Comparison of ENCODE assay signal across 1 cellular context in genomic region chr20:64134744-64135143, GRCh38.
TF ChIP-seq lines count a peak whose summit lies in the region.

No MANE protein-coding gene starts in this region.

TF ChIP-seq in HepG2, 621 proteins besides CTCF, POLR2A, EP300 and RAD21:
- TF ChIP-seq, protein P1, sequence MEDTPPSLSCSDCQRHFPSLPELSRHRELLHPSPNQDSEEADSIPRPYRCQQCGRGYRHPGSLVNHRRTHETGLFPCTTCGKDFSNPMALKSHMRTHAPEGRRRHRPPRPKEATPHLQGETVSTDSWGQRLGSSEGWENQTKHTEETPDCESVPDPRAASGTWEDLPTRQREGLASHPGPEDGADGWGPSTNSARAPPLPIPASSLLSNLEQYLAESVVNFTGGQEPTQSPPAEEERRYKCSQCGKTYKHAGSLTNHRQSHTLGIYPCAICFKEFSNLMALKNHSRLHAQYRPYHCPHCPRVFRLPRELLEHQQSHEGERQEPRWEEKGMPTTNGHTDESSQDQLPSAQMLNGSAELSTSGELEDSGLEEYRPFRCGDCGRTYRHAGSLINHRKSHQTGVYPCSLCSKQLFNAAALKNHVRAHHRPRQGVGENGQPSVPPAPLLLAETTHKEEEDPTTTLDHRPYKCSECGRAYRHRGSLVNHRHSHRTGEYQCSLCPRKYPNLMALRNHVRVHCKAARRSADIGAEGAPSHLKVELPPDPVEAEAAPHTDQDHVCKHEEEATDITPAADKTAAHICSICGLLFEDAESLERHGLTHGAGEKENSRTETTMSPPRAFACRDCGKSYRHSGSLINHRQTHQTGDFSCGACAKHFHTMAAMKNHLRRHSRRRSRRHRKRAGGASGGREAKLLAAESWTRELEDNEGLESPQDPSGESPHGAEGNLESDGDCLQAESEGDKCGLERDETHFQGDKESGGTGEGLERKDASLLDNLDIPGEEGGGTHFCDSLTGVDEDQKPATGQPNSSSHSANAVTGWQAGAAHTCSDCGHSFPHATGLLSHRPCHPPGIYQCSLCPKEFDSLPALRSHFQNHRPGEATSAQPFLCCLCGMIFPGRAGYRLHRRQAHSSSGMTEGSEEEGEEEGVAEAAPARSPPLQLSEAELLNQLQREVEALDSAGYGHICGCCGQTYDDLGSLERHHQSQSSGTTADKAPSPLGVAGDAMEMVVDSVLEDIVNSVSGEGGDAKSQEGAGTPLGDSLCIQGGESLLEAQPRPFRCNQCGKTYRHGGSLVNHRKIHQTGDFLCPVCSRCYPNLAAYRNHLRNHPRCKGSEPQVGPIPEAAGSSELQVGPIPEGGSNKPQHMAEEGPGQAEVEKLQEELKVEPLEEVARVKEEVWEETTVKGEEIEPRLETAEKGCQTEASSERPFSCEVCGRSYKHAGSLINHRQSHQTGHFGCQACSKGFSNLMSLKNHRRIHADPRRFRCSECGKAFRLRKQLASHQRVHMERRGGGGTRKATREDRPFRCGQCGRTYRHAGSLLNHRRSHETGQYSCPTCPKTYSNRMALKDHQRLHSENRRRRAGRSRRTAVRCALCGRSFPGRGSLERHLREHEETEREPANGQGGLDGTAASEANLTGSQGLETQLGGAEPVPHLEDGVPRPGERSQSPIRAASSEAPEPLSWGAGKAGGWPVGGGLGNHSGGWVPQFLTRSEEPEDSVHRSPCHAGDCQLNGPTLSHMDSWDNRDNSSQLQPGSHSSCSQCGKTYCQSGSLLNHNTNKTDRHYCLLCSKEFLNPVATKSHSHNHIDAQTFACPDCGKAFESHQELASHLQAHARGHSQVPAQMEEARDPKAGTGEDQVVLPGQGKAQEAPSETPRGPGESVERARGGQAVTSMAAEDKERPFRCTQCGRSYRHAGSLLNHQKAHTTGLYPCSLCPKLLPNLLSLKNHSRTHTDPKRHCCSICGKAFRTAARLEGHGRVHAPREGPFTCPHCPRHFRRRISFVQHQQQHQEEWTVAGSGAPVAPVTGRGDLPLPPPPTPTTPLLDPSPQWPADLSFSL (CRISPR knock-in tag; IDR thresholded peaks at IDR 0.05) = 0 out of 2 replicates have a peak, but pooled peaks have one; percentile 28
